Comparison of ENCODE assay signal across 14 cellular contexts in the genomic region with DNA sequence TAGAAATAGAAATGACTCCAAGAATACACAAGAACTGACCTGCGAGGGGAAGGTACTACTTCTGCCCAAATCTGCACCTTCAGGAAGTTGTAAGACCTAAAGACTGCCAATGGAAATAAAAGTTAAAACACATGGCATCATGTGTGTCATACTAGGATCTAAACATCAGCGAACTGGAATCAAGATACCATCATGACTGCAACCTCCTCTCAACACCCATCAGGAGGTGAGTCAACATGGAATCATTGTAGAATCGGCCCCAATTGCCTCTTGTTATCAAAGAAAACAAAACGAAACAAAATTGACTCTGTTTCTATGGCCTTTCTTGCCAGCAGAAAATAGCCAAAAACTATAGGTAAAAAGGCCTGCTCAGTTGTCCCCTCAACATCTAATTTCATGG. TPM values are rescaled to one million over a fixed set of nuclear protein-coding genes. Genes with fewer than 3 reads are reported as not detected.
DNase-seq lines count a peak whose midpoint lies in the region; ATAC-seq and TF ChIP-seq lines count a peak whose summit lies in the region.
"Had no signal": no experiment of that assay in that cellular context is flagged by ENCODE, and none has a peak within 500 bp of the region (broad histone marks: within the 10 kb centered on the region; RNA-seq: fewer than 3 reads in every experiment).

No MANE protein-coding gene starts in this region.

- CTCF ChIA-PET in PC-9 (lab: Charles Lee) = no interaction called here

- H3K36me3 ChIP-seq in PC-9 (ENCODE audit: low read depth) (no peaks in the 10 kb centered on the region), BE2C (no peaks in the 10 kb centered on the region)

- H3K4me2 ChIP-seq in PC-9 = no peak overlapping the region

- intact Hi-C loops in PC-9 (cut with micrococcal nuclease; ENCODE audit: unreplicated experiment) = no loop called here

- no peaks in the 10 kb centered on the region for H3K79me2 ChIP-seq in PC-9 (ENCODE audit: low read depth)

- H3K4me1 ChIP-seq in PC-9 (replicated peaks; ENCODE audit: insufficient read depth) (no peaks in the 10 kb centered on the region), BE2C (no peaks in the 10 kb centered on the region; the same call in 1 of the 2 replicates)

- TF ChIP-seq CTCF in PC-9 (conservative IDR thresholded peaks at IDR 0.05) (no peak), BE2C (IDR thresholded peaks at IDR 0.05; ENCODE audit: low read depth, low read length) (no peak)

- no peaks in the 10 kb centered on the region for H3K9me2 ChIP-seq in PC-9 (ENCODE audit: insufficient read depth)

- POLR2A ChIA-PET in PC-9 (lab: Charles Lee; ENCODE audit: unreplicated experiment) = no interaction called here

- peak overlapping the region; percentile 56; the same call in 1 of the 2 replicates for H2AFZ ChIP-seq in PC-9

- no TSS peak for BruUV-seq in PC-9 (replicated peaks; lab: Mats Ljungman, UMichigan)

- DNase-seq in AG08395 (ENCODE audit: low spot score) (peak; percentile 55), EL (peak; percentile 63), PC-9 (no peak), epithelial cell of prostate (ENCODE audit: low read depth, low spot score) (peak; percentile 53), BE2C (no peak)
- DNase-seq: activated naive CD4-positive, alpha-beta T cell treated with anti-CD3 and anti-CD28 coated beads, Interleukin-2, amount 10 ng/mL, durations not matched to agents 7 days and 5 days; CD4-positive, alpha-beta T cell; NCI-H1092 treated with DMSO at 0.1 percent for 48 hours had no signal

- H3K27me3 ChIP-seq in PC-9 (ENCODE audit: insufficient read depth, low read depth) (no peaks in the 10 kb centered on the region), BE2C (no peaks in the 10 kb centered on the region)

- H4K20me1 ChIP-seq in PC-9 (ENCODE audit: insufficient read depth) = no peaks in the 10 kb centered on the region

- ATAC-seq in HG03469 (IDR thresholded peaks at IDR 0.05; ENCODE audit: unreplicated experiment) (no peak), HG02678 (IDR thresholded peaks at IDR 0.05; ENCODE audit: unreplicated experiment) (no peak), GM21423 (IDR thresholded peaks at IDR 0.05; ENCODE audit: unreplicated experiment) (no peak)
- ATAC-seq: esophagus mucosa had no signal

- H3K4me3 ChIP-seq in PC-9 = no peak overlapping the region
- no peak overlapping the region for H3K4me3 ChIP-seq in BE2C (ENCODE audit: low read depth, low read length)

- no peaks in the 10 kb centered on the region for H3F3A ChIP-seq in PC-9 (ENCODE audit: insufficient read depth, low read depth)

- H3K27ac ChIP-seq in PC-9 (no peak overlapping the region), epithelial cell of prostate (peak overlapping the region; percentile 52)

- no peaks in the 10 kb centered on the region for H3K9me3 ChIP-seq in PC-9 (ENCODE audit: insufficient read depth, low read depth)
- no peaks in the 10 kb centered on the region for H3K9me3 ChIP-seq in BE2C

RNA-seq across cellular contexts. Expression of gene RDH14, which starts 15.1 kb away (rescaled TPM):
- 16.1 and 17.2 TPM in 2 replicates for total RNA-seq in PC-9 (2021)
- polyA plus RNA-seq in BE2C (2012; ENCODE audit: insufficient read depth, insufficient read length, low read depth) = 41.7 TPM

RNA-seq across cellular contexts. Expression of gene NT5C1B, which starts 44.0 kb away (rescaled TPM):
- total RNA-seq in PC-9 (2021) = not detected in 2 replicates
- polyA plus RNA-seq in BE2C (2012; ENCODE audit: insufficient read depth, insufficient read length, low read depth) = 0.60 TPM
- total RNA-seq: CD4-positive, alpha-beta T cell; esophagus mucosa; omental fat pad had no signal
- polyA plus RNA-seq: thymus had no signal

Comparison
In these comparisons a context has a peak if more than half of its experiments do, and no peak if none do; other contexts are left out.
1. DNase-seq: peak in AG08395 (single experiment), EL (single experiment) and epithelial cell of prostate (single experiment); none in PC-9 (0 of 2) and BE2C (single experiment).